Comparison of ENCODE assay signal across 31 cellular contexts in genomic region chr19:31413353-31413752, GRCh38.
"Had no signal": no experiment of that assay in that cellular context is flagged by ENCODE, and none has a peak within 500 bp of the region (broad histone marks: within the 10 kb centered on the region; RNA-seq: fewer than 3 reads in every experiment).

No MANE protein-coding gene starts in this region.

- H3K79me2 ChIP-seq: parathyroid adenoma had no signal

- H2AFZ ChIP-seq: parathyroid adenoma had no signal

- H3K4me1 ChIP-seq: parathyroid adenoma, psoas muscle, spleen, suprapubic skin, testis, tibial artery, transverse colon, upper lobe of left lung had no signal

- H3K4me2 ChIP-seq: smooth muscle cell had no signal

- H3K36me3 Mint-ChIP-seq: naive thymus-derived CD8-positive, alpha-beta T cell; natural killer cell treated with Interleukin-12 subunit alpha and Interleukin-12 subunit beta and Interleukin-15 and Interleukin-18, amount 100 ng/mL, for 72 hours; stimulated activated memory B cell treated with anti-CD40 and anti-IgM and Interleukin-4, amounts not matched to agents 10 μg/mL and 1 μg/mL and 100 μg/mL, for 72 hours had no signal

- H3K9me3 Mint-ChIP-seq: naive thymus-derived CD8-positive, alpha-beta T cell; natural killer cell treated with Interleukin-12 subunit alpha and Interleukin-12 subunit beta and Interleukin-15 and Interleukin-18, amount 100 ng/mL, for 72 hours; nephron progenitor cell; stimulated activated memory B cell treated with anti-CD40 and anti-IgM and Interleukin-4, amounts not matched to agents 10 μg/mL and 1 μg/mL and 100 μg/mL, for 72 hours; stimulated activated naive CD8-positive, alpha-beta T cell treated with anti-CD3 and anti-CD28 coated beads, Interleukin-15, amount 100 ng/mL, for 72 hours had no signal

- H3K9me3 ChIP-seq: neutrophil, psoas muscle, spleen, suprapubic skin, testis, tibial artery, transverse colon, upper lobe of left lung, vagina had no signal

- H3K4me3 Mint-ChIP-seq: naive thymus-derived CD8-positive, alpha-beta T cell; natural killer cell treated with Interleukin-12 subunit alpha and Interleukin-12 subunit beta and Interleukin-15 and Interleukin-18, amount 100 ng/mL, for 72 hours; nephron progenitor cell; neural crest cell; stimulated activated memory B cell treated with anti-CD40 and anti-IgM and Interleukin-4, amounts not matched to agents 10 μg/mL and 1 μg/mL and 100 μg/mL, for 72 hours; stimulated activated naive CD8-positive, alpha-beta T cell treated with anti-CD3 and anti-CD28 coated beads, Interleukin-15, amount 100 ng/mL, for 72 hours had no signal

- FAIRE-seq: urothelium cell line had no signal

- H3K27me3 ChIP-seq: neutrophil, suprapubic skin, testis, transverse colon, upper lobe of left lung, vagina had no signal

- H3K27me3 Mint-ChIP-seq: stimulated activated memory B cell treated with anti-CD40 and anti-IgM and Interleukin-4, amounts not matched to agents 10 μg/mL and 1 μg/mL and 100 μg/mL, for 72 hours had no signal

- H3K9ac ChIP-seq: parathyroid adenoma had no signal

- H3K36me3 ChIP-seq: neutrophil, spleen, suprapubic skin, tibial artery, transverse colon, upper lobe of left lung, vagina had no signal

- DNase-seq: naive thymus-derived CD8-positive, alpha-beta T cell; nephron progenitor cell; nucleus accumbens; posterior cingulate gyrus; psoas muscle; right cardiac atrium; spleen; stimulated activated CD4-positive, alpha-beta T cell treated with anti-CD3 and anti-CD28 coated beads, Interleukin-12 subunit alpha, Interleukin-12 subunit beta, amount 100 ng/mL, for 4 hours; stimulated activated CD4-positive, alpha-beta T cell treated with anti-CD3 and anti-CD28 coated beads, Interleukin-1b, Interleukin-23, amount 100 ng/mL, for 48 hours; stimulated activated CD4-positive, alpha-beta T cell treated with anti-CD3 and anti-CD28 coated beads, Interleukin-4, amount 100 ng/mL, for 1 hour; stimulated activated CD4-positive, alpha-beta T cell treated with anti-CD3 and anti-CD28 coated beads, Interleukin-4, amount 100 ng/mL, for 4 hours; stimulated activated CD8-positive, alpha-beta memory T cell treated with anti-CD3 and anti-CD28 coated beads, Interleukin-4, amount 100 ng/mL, for 48 hours; stimulated activated naive CD4-positive, alpha-beta T cell; stimulated activated naive CD8-positive, alpha-beta T cell treated with anti-CD3 and anti-CD28 coated beads, Interleukin-15, amount 100 ng/mL, for 72 hours; stimulated activated naive CD8-positive, alpha-beta T cell treated with anti-CD3 and anti-CD28 coated beads, Interleukin-15, Interleukin-2, amounts not matched to agents 100 U/mL and 50 U/mL, for 24 hours; substantia nigra; testis; tibial artery; transverse colon; upper lobe of left lung had no signal

- H3K4me3 ChIP-seq: psoas muscle, skin epidermis, smooth muscle cell, spleen, suprapubic skin, testis, tibial artery, transverse colon, upper lobe of left lung, vagina had no signal

- H3K27ac ChIP-seq: neutrophil, parathyroid adenoma, psoas muscle, skin epidermis, spleen, suprapubic skin, testis, tibial artery, transverse colon, upper lobe of left lung, vagina had no signal

- H3K27ac Mint-ChIP-seq: naive thymus-derived CD8-positive, alpha-beta T cell; natural killer cell treated with Interleukin-12 subunit alpha and Interleukin-12 subunit beta and Interleukin-15 and Interleukin-18, amount 100 ng/mL, for 72 hours; nephron progenitor cell; progenitor cell of endocrine pancreas; stimulated activated memory B cell treated with anti-CD40 and anti-IgM and Interleukin-4, amounts not matched to agents 10 μg/mL and 1 μg/mL and 100 μg/mL, for 72 hours had no signal

- H3K4me1 Mint-ChIP-seq: naive thymus-derived CD8-positive, alpha-beta T cell; nephron progenitor cell; stimulated activated memory B cell treated with anti-CD40 and anti-IgM and Interleukin-4, amounts not matched to agents 10 μg/mL and 1 μg/mL and 100 μg/mL, for 72 hours; stimulated activated naive CD8-positive, alpha-beta T cell treated with anti-CD3 and anti-CD28 coated beads, Interleukin-15, amount 100 ng/mL, for 72 hours had no signal
